8 cellular contexts compared by ENCODE assay signal in the genomic region with DNA sequence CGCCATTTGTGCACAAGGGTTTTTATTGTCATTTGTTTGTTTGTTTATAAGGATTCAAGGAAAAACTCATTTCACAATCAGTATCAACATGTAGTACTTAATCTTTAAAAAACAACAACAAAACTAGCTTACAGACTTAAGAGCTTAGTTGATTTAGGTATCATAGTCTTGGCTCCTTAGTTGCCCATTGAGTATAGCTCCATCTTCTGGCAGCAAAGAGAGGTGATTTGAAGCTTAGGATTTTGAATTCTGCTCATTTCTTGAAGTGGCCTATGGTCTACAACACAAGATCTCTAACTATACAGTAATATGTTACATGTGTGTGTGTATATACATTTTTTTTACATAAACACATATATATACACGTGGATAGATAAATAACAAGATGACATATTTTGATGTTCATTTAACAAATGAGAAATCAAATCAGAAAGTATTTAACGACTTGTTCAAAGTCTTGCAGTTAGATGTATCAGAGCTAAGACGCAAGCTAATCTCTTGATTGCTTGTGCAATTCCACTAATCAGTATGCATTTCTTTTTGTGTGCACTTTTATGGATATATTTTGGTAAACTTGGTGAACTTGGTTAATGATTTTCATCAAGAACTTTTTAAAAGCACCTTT.
DNase-seq lines count a peak whose midpoint lies in the region; ATAC-seq and TF ChIP-seq lines count a peak whose summit lies in the region.

No MANE protein-coding gene starts in this region.

- ATAC-seq in CD8-positive, alpha-beta T cell: peak; percentile 81
- peak; percentile 86 for ATAC-seq in left lung
- ATAC-seq in aorta (ENCODE audit: low FRiP score): peak; percentile 75
- no peak for ATAC-seq in HG03039 (IDR thresholded peaks at IDR 0.05; ENCODE audit: unreplicated experiment)
- ATAC-seq in HG03342 (IDR thresholded peaks at IDR 0.05; ENCODE audit: unreplicated experiment): no peak

- no peak overlapping the region for H3K27ac ChIP-seq in CD8-positive, alpha-beta T cell (ENCODE audit: low read depth, low read length)
- no peak overlapping the region for H3K27ac ChIP-seq in left lung
- no peak overlapping the region for H3K27ac ChIP-seq in aorta (ENCODE audit: low read depth in 1 of 2, low read length in 2 of 2)

- peak overlapping the region; percentile 29 for H3K4me3 Mint-ChIP-seq in CD8-positive, alpha-beta T cell

- peaks cover 8% of the 10 kb centered on the region for H3K4me1 Mint-ChIP-seq in CD8-positive, alpha-beta T cell (ENCODE audit: low read depth)

- no peaks in the 10 kb centered on the region for H3K36me3 ChIP-seq in CD8-positive, alpha-beta T cell (ENCODE audit: insufficient read depth, low read length)
- no peaks in the 10 kb centered on the region for H3K36me3 ChIP-seq in left lung
- no peaks in the 10 kb centered on the region for H3K36me3 ChIP-seq in aorta (ENCODE audit: control insufficient read depth in 1 of 2, insufficient read depth in 2 of 2, low read length in 1 of 2)

- H3K27me3 Mint-ChIP-seq in CD8-positive, alpha-beta T cell (ENCODE audit: low read depth): no peaks in the 10 kb centered on the region

- intact Hi-C loops in CD8-positive, alpha-beta T cell (cut with DNase I, micrococcal nuclease): loop anchor here (1.0 to 2.0 kb wide), 7 partner anchors 54 to 443 kb away; no protein-coding TSS in a partner anchor
- intact Hi-C loops in left lung (cut with DNase I): loop anchor here in 1 of 2 donors (5.0 kb wide), 1 partner anchor 389 kb away; no protein-coding TSS in a partner anchor
- intact Hi-C loops in aorta (cut with DNase I): loop anchor here (2.0 to 10.0 kb wide), 2 partner anchors 392 kb away; no protein-coding TSS in a partner anchor

- no peaks in the 10 kb centered on the region for H3K9me3 ChIP-seq in CD8-positive, alpha-beta T cell (ENCODE audit: low read length)
- H3K9me3 ChIP-seq in left lung: no peaks in the 10 kb centered on the region
- H3K9me3 ChIP-seq in aorta (ENCODE audit: control insufficient read depth, low read length): no peaks in the 10 kb centered on the region

- DNase-seq in CD8-positive, alpha-beta T cell: no peak
- DNase-seq in H4 (ENCODE audit: low spot score) (peak; percentile 54), NCI-H82 (lab: John Stamatoyannopoulos, UW) (peak; percentile 62), T47D (ENCODE audit: low read depth in 1 of 2, low spot score in 1 of 2) (peak; percentile 71 to 83), left lung (no peak), aorta (no peak)

- in situ Hi-C loops in T47D (cut with HindIII; ENCODE audit: low pct_unique_long_range_greater_than_20kb, low sequenced_read_pairs): no loop called here

- no peaks in the 10 kb centered on the region for H3K27me3 ChIP-seq in CD8-positive, alpha-beta T cell (ENCODE audit: insufficient read depth, low read length)
- H3K27me3 ChIP-seq in left lung (peaks cover 0 to 14% of the 10 kb centered on the region in 2 donors), aorta (ENCODE audit: control insufficient read depth in 1 of 2, insufficient read depth in 2 of 2, low read length in 1 of 2) (no peaks in the 10 kb centered on the region)

- peaks cover 16% of the 10 kb centered on the region for H3K36me3 Mint-ChIP-seq in CD8-positive, alpha-beta T cell

- H3K9me3 Mint-ChIP-seq in CD8-positive, alpha-beta T cell: peaks cover 6% of the 10 kb centered on the region

- H3K4me3 ChIP-seq in CD8-positive, alpha-beta T cell (ENCODE audit: low read depth, low read length): no peak overlapping the region
- H3K4me3 ChIP-seq in left lung (no peak overlapping the region), aorta (ENCODE audit: low read length in 2 of 2) (no peak overlapping the region)

- POLR2A ChIA-PET in CD8-positive, alpha-beta T cell (lab: Charles Lee): interaction anchor here (0.8 to 1.8 kb wide), 4 partner anchors 307 to 394 kb away, joined by 3 to 9 read pairs (median 4); a partner anchor contains a TSS

- WGBS in aorta, 2 donors: 87 to 90% methylated on average over 4 of the region's 4 CpGs

- no peaks in the 10 kb centered on the region for H3K4me1 ChIP-seq in CD8-positive, alpha-beta T cell (ENCODE audit: insufficient read depth, low read length)
- no peaks in the 10 kb centered on the region for H3K4me1 ChIP-seq in left lung
- H3K4me1 ChIP-seq in aorta (ENCODE audit: control insufficient read depth in 1 of 2, insufficient read depth in 2 of 2, low read length in 2 of 2): no peaks in the 10 kb centered on the region

- CTCF ChIA-PET in CD8-positive, alpha-beta T cell (lab: Charles Lee): interaction anchor here (0.5 to 7.5 kb wide), 55 partner anchors 9 to 449 kb away, joined by 3 to 114 read pairs (median 4); a partner anchor contains a TSS

- TF ChIP-seq CTCF in CD8-positive, alpha-beta T cell (IDR thresholded peaks at IDR 0.05): peak; percentile 72
- TF ChIP-seq CTCF in left lung (IDR thresholded peaks at IDR 0.05): peak; percentile 59 to 60

- no peak overlapping the region for H3K27ac Mint-ChIP-seq in CD8-positive, alpha-beta T cell

Comparison
In these comparisons a context has a peak if more than half of its experiments do, and no peak if none do; other contexts are left out.
1. ATAC-seq: peak in CD8-positive, alpha-beta T cell (single experiment), left lung (single experiment) and aorta (single experiment); none in HG03039 (single experiment) and HG03342 (single experiment).
2. DNase-seq: peak in H4 (single experiment), NCI-H82 (single experiment) and T47D (2 of 2); none in CD8-positive, alpha-beta T cell (0 of 7), left lung (0 of 2) and aorta (0 of 2).